In the genomic region with DNA sequence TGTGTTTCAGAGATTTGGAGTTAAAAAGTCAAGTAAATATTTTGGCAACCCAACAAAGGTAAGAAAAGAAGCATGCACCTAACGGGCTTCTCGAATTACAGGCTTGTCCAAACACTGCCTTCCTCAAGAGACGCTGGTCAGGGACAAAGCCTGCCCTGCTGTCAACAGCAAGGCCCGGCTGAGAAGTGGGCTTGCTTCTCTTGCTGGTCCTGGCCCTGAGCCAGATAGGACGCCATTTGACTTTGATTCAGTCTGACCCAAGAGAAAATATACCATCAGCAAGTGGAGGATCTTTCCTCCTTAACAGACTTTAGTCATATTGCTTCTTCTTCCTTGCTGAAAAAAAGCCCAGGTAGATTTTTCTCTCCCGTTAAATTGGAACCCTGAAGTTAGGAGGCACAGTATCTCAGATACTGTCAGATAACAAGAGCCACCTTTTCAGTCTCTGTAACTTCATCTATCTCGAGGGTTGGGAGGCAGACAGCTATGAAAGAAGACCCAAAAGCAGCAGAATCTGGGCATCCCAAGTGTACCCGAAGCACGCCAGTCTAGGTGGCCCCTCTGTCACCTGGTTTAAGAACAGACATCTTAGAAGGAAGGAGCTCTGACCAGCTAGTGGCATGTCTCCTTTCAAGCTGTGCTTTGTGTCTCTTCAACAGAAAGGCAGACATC, we compare ENCODE assay signal across 13 cellular contexts. TPM values are rescaled to one million over a fixed set of nuclear protein-coding genes. Genes with fewer than 3 reads are reported as not detected.
A peak's percentile ranks its signal among the peaks of the same experiment; 100 is the strongest.
DNase-seq lines count a peak whose midpoint lies in the region; ATAC-seq and TF ChIP-seq lines count a peak whose summit lies in the region.
"Had no signal": no experiment of that assay in that cellular context is flagged by ENCODE, and none has a peak within 500 bp of the region (broad histone marks: within the 10 kb centered on the region; RNA-seq: fewer than 3 reads in every experiment).

No MANE protein-coding gene starts in this region.

- H3K4me1 Mint-ChIP-seq in type B pancreatic cell (ENCODE audit: unreplicated experiment) (peaks cover 53% of the 10 kb centered on the region), CD14-positive monocyte (peaks cover 1% of the 10 kb centered on the region)

- H3K27ac Mint-ChIP-seq in type B pancreatic cell (peak overlapping the region; percentile 84), CD14-positive monocyte (no peak overlapping the region)
- H3K27ac Mint-ChIP-seq: activated CD4-positive, alpha-beta memory T cell treated with anti-CD3 and anti-CD28 coated beads for 36 hours had no signal

- DNase-seq in NCI-H2196 (lab: John Stamatoyannopoulos, UW; ENCODE audit: unreplicated experiment) (peak; percentile 22), NCI-H2196 treated with DMSO at 0.1 percent for 48 hours (lab: John Stamatoyannopoulos, UW; ENCODE audit: unreplicated experiment) (no peak), SK-N-DZ (ENCODE audit: low spot score) (peak; percentile 59), iPS-NIHi7 (ENCODE audit: extremely low spot score) (peak; percentile 53), type B pancreatic cell (ENCODE audit: extremely low spot score, unreplicated experiment) (no peak), CD14-positive monocyte (ENCODE audit: low spot score) (no peak)
- DNase-seq in stimulated activated CD4-positive, alpha-beta T cell treated with anti-CD3 and anti-CD28 coated beads, Interleukin-2, amount 100 ng/mL, for 48 hours: no peak
- DNase-seq: activated CD4-positive, alpha-beta memory T cell treated with anti-CD3 and anti-CD28 coated beads for 36 hours had no signal

- H3K9me3 Mint-ChIP-seq in type B pancreatic cell (peaks cover 4% of the 10 kb centered on the region), CD14-positive monocyte (peaks cover 0 to 3% (median 0%) of the 10 kb centered on the region in 7 donors)
- H3K9me3 Mint-ChIP-seq: activated CD4-positive, alpha-beta memory T cell treated with anti-CD3 and anti-CD28 coated beads for 36 hours had no signal

- ATAC-seq in HG03439 (IDR thresholded peaks at IDR 0.05; ENCODE audit: unreplicated experiment): no peak

- intact Hi-C loops in CD14-positive monocyte (cut with micrococcal nuclease): no loop called here

- H3K4me3 Mint-ChIP-seq in type B pancreatic cell (peak overlapping the region; percentile 66), CD14-positive monocyte (peak overlapping the region in 1 of 2 donors; percentile 0)
- H3K4me3 Mint-ChIP-seq: activated CD4-positive, alpha-beta memory T cell treated with anti-CD3 and anti-CD28 coated beads for 36 hours had no signal

- no peaks in the 10 kb centered on the region for H3K27me3 Mint-ChIP-seq in type B pancreatic cell
- peaks cover 20 to 35% (median 30%) of the 10 kb centered on the region in 3 donors for H3K27me3 Mint-ChIP-seq in CD14-positive monocyte (ENCODE audit: low read depth in 3 of 3)

- H3K36me3 Mint-ChIP-seq in type B pancreatic cell: peaks cover 6% of the 10 kb centered on the region
- no peaks in the 10 kb centered on the region for H3K36me3 Mint-ChIP-seq in CD14-positive monocyte
- H3K36me3 Mint-ChIP-seq: activated CD4-positive, alpha-beta memory T cell treated with anti-CD3 and anti-CD28 coated beads for 36 hours had no signal

- no peak for TF ChIP-seq CTCF in type B pancreatic cell (conservative IDR thresholded peaks at IDR 0.05)
- TF ChIP-seq CTCF in CD14-positive monocyte (IDR thresholded peaks at IDR 0.05): no peak

RNA-seq across cellular contexts. Expression of a gene that starts 57.5 kb away (rescaled TPM):
- not detected in 2 replicates for polyA plus RNA-seq in SK-N-DZ (2014; cell fraction: cytosol; rRNA removed)
- polyA plus RNA-seq in SK-N-DZ (2014; cell fraction: nucleus; rRNA removed): not detected in 2 replicates
- 0.63 TPM in 1 of 2 replicates, not detected in the other for total RNA-seq in type B pancreatic cell (ENCODE audit: low replicate concordance)
- polyA plus RNA-seq in CD14-positive monocyte: not detected
- total RNA-seq: activated CD4-positive, alpha-beta memory T cell treated with anti-CD3 and anti-CD28 coated beads for 36 hours; M059J; mucosa of gallbladder; SJSA1; thoracic aorta had no signal

Comparison
In these comparisons a context has a peak if more than half of its experiments do, and no peak if none do; other contexts are left out.
1. DNase-seq: peak in NCI-H2196 (single experiment), SK-N-DZ (single experiment) and iPS-NIHi7 (single experiment); none in NCI-H2196 treated with DMSO at 0.1 percent for 48 hours (single experiment), type B pancreatic cell (single experiment), CD14-positive monocyte (single experiment) and stimulated activated CD4-positive, alpha-beta T cell treated with anti-CD3 and anti-CD28 coated beads, Interleukin-2, amount 100 ng/mL, for 48 hours (0 of 2).